ENCODE assay signal across 8 cellular contexts in genomic region chr17:979539-980405, GRCh38. TPM values are rescaled to one million over a fixed set of nuclear protein-coding genes. Genes with fewer than 3 reads are reported as not detected.
DNase-seq lines count a peak whose midpoint lies in the region; ATAC-seq and TF ChIP-seq lines count a peak whose summit lies in the region.

Gene NXN (minus strand): TSS chr17:979776.

- no peak within 1 kb of the TSS for H3K27ac ChIP-seq in 22Rv1

- peak; percentile 73 for ATAC-seq in GM18511 (IDR thresholded peaks at IDR 0.05; ENCODE audit: unreplicated experiment)
- peak; percentile 52 for ATAC-seq in HG03139 (IDR thresholded peaks at IDR 0.05; ENCODE audit: unreplicated experiment)
- ATAC-seq in mucosa of descending colon = peak; percentile 99

- DNase-seq in NOMO-1 treated with DMSO at 0.1 percent for 48 hours (lab: John Stamatoyannopoulos, UW; ENCODE audit: unreplicated experiment) = peak; percentile 55
- DNase-seq in activated CD8-positive, alpha-beta memory T cell treated with anti-CD3 and anti-CD28 coated beads, Interleukin-2, amount 50 U/mL, for 48 hours = peak; percentile 99
- DNase-seq in epidermal melanocyte (ENCODE audit: insufficient read length, low spot score) = peak; percentile 59
- DNase-seq in mucosa of descending colon = peak; percentile 89 to 94 (median 91)
- peak; percentile 82 to 86 for DNase-seq in stimulated activated CD8-positive, alpha-beta memory T cell treated with anti-CD3 and anti-CD28 coated beads, Interleukin-2, amount 100 ng/mL, for 48 hours (ENCODE audit: low read depth in 2 of 2)

- TF ChIP-seq CTCF in 22Rv1 (IDR thresholded peaks at IDR 0.05) (peak; percentile 48), mucosa of descending colon (IDR thresholded peaks at IDR 0.05) (no peak)

- no peaks in the 10 kb centered on the region for H3K9me3 ChIP-seq in mucosa of descending colon

- intact Hi-C loops in mucosa of descending colon (cut with DNase I, micrococcal nuclease) = loop anchor here (5.0 to 10.0 kb wide), 2 partner anchors 182 to 185 kb away; no protein-coding TSS in a partner anchor

- H3K4me1 ChIP-seq in mucosa of descending colon (ENCODE audit: low read depth) = peaks cover 16% of the 10 kb centered on the region

- no peaks in the 10 kb centered on the region for H3K36me3 ChIP-seq in mucosa of descending colon (ENCODE audit: low read depth)

- H3K4me3 ChIP-seq in mucosa of descending colon = peak within 1 kb of the TSS; percentile 11

RNA-seq across cellular contexts. Expression of gene NXN, which starts in this region (rescaled TPM):
- total RNA-seq in mucosa of descending colon = 10 to 100 TPM in 1 of 3 donors, 1 to 10 TPM in 2; 5.3 to 98.1 (median 9.7) TPM
